ENCODE assay signal across 8 cellular contexts in genomic region chrX:39688219-39688575, GRCh38.
DNase-seq lines count a peak whose midpoint lies in the region; TF ChIP-seq lines count a peak whose summit lies in the region.

No MANE protein-coding gene starts in this region.

- peaks cover 2% of the 10 kb centered on the region; the same call in 1 of the 2 replicates for H3K27me3 ChIP-seq in H7 (ENCODE audit: control insufficient read depth, insufficient read depth, low read length)
- H3K27me3 ChIP-seq in SJCRH30 = no peaks in the 10 kb centered on the region
- H3K27me3 ChIP-seq in smooth muscle cell (ENCODE audit: low read depth) = no peaks in the 10 kb centered on the region

- 39% methylated on average over 9 of the region's 9 CpGs for WGBS in smooth muscle cell (ENCODE audit: low lambda C conversion rate)

- H3K4me3 ChIP-seq in H7 (ENCODE audit: insufficient read depth, low read depth, low read length) = peak overlapping the region; percentile 42
- H3K4me3 ChIP-seq in SJCRH30 = peak overlapping the region; percentile 65
- peak overlapping the region; percentile 69 for H3K4me3 ChIP-seq in smooth muscle cell

- H3K9me3 ChIP-seq in SJCRH30 (replicated peaks) (no peaks in the 10 kb centered on the region), smooth muscle cell (replicated peaks; ENCODE audit: low read depth) (no peaks in the 10 kb centered on the region)

- no peaks in the 10 kb centered on the region for H3F3A ChIP-seq in smooth muscle cell (ENCODE audit: low read depth)

- H3K4me1 ChIP-seq in SJCRH30 = peaks cover 10% of the 10 kb centered on the region
- peaks cover 9% of the 10 kb centered on the region for H3K4me1 ChIP-seq in smooth muscle cell (ENCODE audit: low read depth)

- H3K4me1 Mint-ChIP-seq in glutamatergic neuron (ENCODE audit: low read depth, unreplicated experiment) = peaks cover 8% of the 10 kb centered on the region

- H3K4me3 Mint-ChIP-seq in glutamatergic neuron (ENCODE audit: unreplicated experiment) = peak overlapping the region; percentile 63

- DNase-seq in H7 = no peak
- no peak for DNase-seq in SJCRH30
- DNase-seq in glutamatergic neuron = no peak
- no peak for DNase-seq in smooth muscle cell (lab: John Stamatoyannopoulos, UW; ENCODE audit: unreplicated experiment)
- DNase-seq in DMS153 treated with DMSO at 0.1 percent for 48 hours (lab: John Stamatoyannopoulos, UW; ENCODE audit: unreplicated experiment) = no peak
- DNase-seq in HK-2 (ENCODE audit: unreplicated experiment) = no peak
- no peak for DNase-seq in NCI-H2227 treated with DMSO at 0.1 percent for 48 hours (lab: John Stamatoyannopoulos, UW)
- DNase-seq in epidermal melanocyte (ENCODE audit: insufficient read length, low spot score) = no peak

- peak overlapping the region; percentile 78 for H3K27ac Mint-ChIP-seq in glutamatergic neuron (ENCODE audit: unreplicated experiment)

- peaks cover 4% of the 10 kb centered on the region for H3K9me3 Mint-ChIP-seq in glutamatergic neuron (ENCODE audit: unreplicated experiment)

- H3K27ac ChIP-seq in SJCRH30 (peak overlapping the region; percentile 88), smooth muscle cell (ENCODE audit: low read depth) (no peak overlapping the region)

- H3K4me2 ChIP-seq in smooth muscle cell = peak overlapping the region; percentile 98

- peaks cover 2% of the 10 kb centered on the region for H3K27me3 Mint-ChIP-seq in glutamatergic neuron (ENCODE audit: unreplicated experiment)

- no peaks in the 10 kb centered on the region for H4K20me1 ChIP-seq in smooth muscle cell (ENCODE audit: low read depth)

- H2AFZ ChIP-seq in smooth muscle cell (ENCODE audit: low read depth) = peak overlapping the region; percentile 90

- no peak overlapping the region for H3K9ac ChIP-seq in smooth muscle cell (ENCODE audit: low read depth)

- no peak for TF ChIP-seq CTCF in glutamatergic neuron (IDR thresholded peaks at IDR 0.05; ENCODE audit: partially characterized antibody, unreplicated experiment)
- no peak for TF ChIP-seq CTCF in smooth muscle cell (IDR thresholded peaks at IDR 0.05; ENCODE audit: borderline replicate concordance, insufficient read depth, poor library complexity, severe bottlenecking)

- no peaks in the 10 kb centered on the region for H3K36me3 Mint-ChIP-seq in glutamatergic neuron (ENCODE audit: unreplicated experiment)

- no peaks in the 10 kb centered on the region for H3K79me2 ChIP-seq in smooth muscle cell (ENCODE audit: low read depth)

- H3K36me3 ChIP-seq in H7 (replicated peaks; ENCODE audit: control insufficient read depth, insufficient read depth, low read length) (no peaks in the 10 kb centered on the region), SJCRH30 (no peaks in the 10 kb centered on the region), smooth muscle cell (ENCODE audit: low read depth) (no peaks in the 10 kb centered on the region)
